ENCODE assay signal across 24 cellular contexts in the genomic region with DNA sequence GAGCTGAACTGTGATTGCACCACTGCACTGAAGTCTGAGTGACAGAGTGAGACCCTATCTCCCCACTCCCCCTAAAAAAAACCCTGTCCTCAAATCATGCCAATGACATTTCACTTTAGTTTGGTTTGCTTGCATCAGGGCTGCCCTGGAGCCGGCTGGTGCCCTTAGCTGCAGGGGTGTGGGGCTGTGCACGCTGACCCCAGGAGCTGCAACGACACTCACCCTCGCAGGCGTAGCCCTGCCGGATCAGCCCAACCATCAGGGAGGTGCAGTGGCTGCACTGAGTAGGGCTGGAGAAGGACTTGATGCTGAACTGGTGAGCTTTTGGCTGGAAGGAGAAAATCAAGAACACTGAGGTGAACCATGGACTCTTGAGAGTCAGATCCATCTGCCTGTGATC. TPM values are rescaled to one million over a fixed set of nuclear protein-coding genes. Genes with fewer than 3 reads are reported as not detected.
"Had no signal": no experiment of that assay in that cellular context is flagged by ENCODE, and none has a peak within 500 bp of the region (broad histone marks: within the 10 kb centered on the region; RNA-seq: fewer than 3 reads in every experiment).

No MANE protein-coding gene starts in this region.

- ATAC-seq: activated T-cell treated with anti-CD3 and anti-CD28 coated beads, Interleukin-2, amount 50 U/mL, for 72 hours; left lung had no signal

- H3K9me3 ChIP-seq: adrenal gland, colonic mucosa, left lung, prostate gland, right atrium auricular region, suprapubic skin had no signal

- H3K4me1 Mint-ChIP-seq: neural crest cell had no signal

- H3K27me3 Mint-ChIP-seq: activated naive CD4-positive, alpha-beta T cell treated with anti-CD3 and anti-CD28 coated beads, Interleukin-2, amount 50 U/mL, for 24 hours; stimulated activated naive CD8-positive, alpha-beta T cell treated with anti-CD3 and anti-CD28 coated beads, Interleukin-15, Interleukin-2, amounts not matched to agents 100 ng/mL and 50 ng/mL, for 24 hours had no signal

- H3K27me3 ChIP-seq: adrenal gland, colonic mucosa, left lung, right atrium auricular region, suprapubic skin had no signal

- H3K36me3 Mint-ChIP-seq: activated naive CD4-positive, alpha-beta T cell treated with anti-CD3 and anti-CD28 coated beads, Interleukin-2, amount 50 U/mL, for 24 hours had no signal

- H3K4me1 ChIP-seq: adrenal gland, colonic mucosa, suprapubic skin had no signal

- H3K27ac ChIP-seq: adrenal gland, colonic mucosa, left lung, prostate gland, right atrium auricular region, suprapubic skin had no signal

- H3K9me3 Mint-ChIP-seq: activated naive CD4-positive, alpha-beta T cell treated with anti-CD3 and anti-CD28 coated beads, Interleukin-2, amount 50 U/mL, for 24 hours; activated T-cell treated with anti-CD3 and anti-CD28 coated beads, Interleukin-2, amount 50 U/mL, for 72 hours; neural crest cell; stimulated activated naive CD8-positive, alpha-beta T cell treated with anti-CD3 and anti-CD28 coated beads, Interleukin-15, Interleukin-2, amounts not matched to agents 100 ng/mL and 50 ng/mL, for 24 hours had no signal

- H3K4me3 ChIP-seq: adrenal gland, colonic mucosa, left lung, prostate gland, right atrium auricular region, suprapubic skin had no signal

- H3K4me3 Mint-ChIP-seq: activated naive CD4-positive, alpha-beta T cell treated with anti-CD3 and anti-CD28 coated beads, Interleukin-2, amount 50 U/mL, for 24 hours; activated T-cell treated with anti-CD3 and anti-CD28 coated beads, Interleukin-2, amount 50 U/mL, for 72 hours; neural crest cell; stimulated activated naive CD8-positive, alpha-beta T cell treated with anti-CD3 and anti-CD28 coated beads, Interleukin-15, Interleukin-2, amounts not matched to agents 100 ng/mL and 50 ng/mL, for 24 hours had no signal

- H3K27ac Mint-ChIP-seq: activated naive CD4-positive, alpha-beta T cell treated with anti-CD3 and anti-CD28 coated beads, Interleukin-2, amount 50 U/mL, for 24 hours; activated T-cell treated with anti-CD3 and anti-CD28 coated beads, Interleukin-2, amount 50 U/mL, for 72 hours; stimulated activated naive CD8-positive, alpha-beta T cell treated with anti-CD3 and anti-CD28 coated beads, Interleukin-15, Interleukin-2, amounts not matched to agents 100 ng/mL and 50 ng/mL, for 24 hours had no signal

- DNase-seq: activated CD4-positive, alpha-beta T cell treated with anti-CD3 and anti-CD28 coated beads for 1 hour; activated CD4-positive, alpha-beta T cell treated with anti-CD3 and anti-CD28 coated beads, Interleukin-2, amount 50 U/mL, for 4 hours; activated gamma-delta T cell; activated T-cell treated with anti-CD3 and anti-CD28 coated beads, Interleukin-2, amount 50 U/mL, for 72 hours; adrenal gland; colonic mucosa; erythroblast; foreskin melanocyte; glutamatergic neuron; hippocampal formation; mammary epithelial cell; stimulated activated CD4-positive, alpha-beta T cell treated with anti-CD3 and anti-CD28 coated beads, Interleukin-2, amount 100 ng/mL, for 24 hours; T-helper 2 cell; trophoblast cell had no signal

- FAIRE-seq: endometrium, keratinocyte had no signal

RNA-seq across cellular contexts. Expression of gene AMN, which starts 29.8 kb away (rescaled TPM):
- total RNA-seq: cardiac septum had no signal
- polyA plus RNA-seq: mammary epithelial cell had no signal
